Comparison of ENCODE assay signal across 22 cellular contexts in genomic region chr16:75079346-75079926, GRCh38. TPM values are rescaled to one million over a fixed set of nuclear protein-coding genes. Genes with fewer than 3 reads are reported as not detected.
DNase-seq lines count a peak whose midpoint lies in the region; ATAC-seq, FAIRE-seq and TF ChIP-seq lines count a peak whose summit lies in the region.
"Had no signal": no experiment of that assay in that cellular context is flagged by ENCODE, and none has a peak within 500 bp of the region (broad histone marks: within the 10 kb centered on the region; RNA-seq: fewer than 3 reads in every experiment).

No MANE protein-coding gene starts in this region.

- H3K79me1 ChIP-seq in H1 (ENCODE audit: low read depth, low read length) = peaks cover 12% of the 10 kb centered on the region

- H2BK120ac ChIP-seq in H1 (replicated peaks; ENCODE audit: low read depth, low read length) = no peak overlapping the region

- H3K4ac ChIP-seq in H1 (replicated peaks; ENCODE audit: insufficient read length, low read depth, low read length) = no peak overlapping the region

- H4K91ac ChIP-seq in H1 (replicated peaks; ENCODE audit: insufficient read length, low read length) = no peak overlapping the region

- POLR2A ChIA-PET in H1 (lab: Charles Lee; ENCODE audit: partially characterized antibody) = interaction anchor here (1.0 kb wide), 1 partner anchor 9 kb away, joined by 4 read pairs; no protein-coding TSS in a partner anchor

- no peak overlapping the region for H2BK12ac ChIP-seq in H1 (ENCODE audit: low read depth, low read length)

- TF ChIP-seq POLR2A in H1 (IDR thresholded peaks at IDR 0.05; ENCODE audit: control extremely low read depth in 1 of 2, low read depth in 2 of 2, low read length in 2 of 2) (no peak), right lobe of liver (IDR thresholded peaks at IDR 0.05) (no peak), heart left ventricle (IDR thresholded peaks at IDR 0.05) (no peak)

- H4K5ac ChIP-seq in H1 (ENCODE audit: insufficient read length, low read depth, low read length) = no peak overlapping the region

- intact Hi-C loops in right lobe of liver (cut with DNase I) = no loop called here
- intact Hi-C loops in heart left ventricle (cut with DNase I) = no loop called here

- H3K23ac ChIP-seq in H1 (ENCODE audit: insufficient read length) = no peak overlapping the region

- no peak overlapping the region for H2AFZ ChIP-seq in H1 (ENCODE audit: low read length)

- ATAC-seq in right lobe of liver (peak; percentile 49 to 73 (median 66)), heart left ventricle (no peak)

- peak overlapping the region; percentile 16; the same call in 1 of the 2 replicates for H2AK5ac ChIP-seq in H1 (ENCODE audit: low read depth, low read length)

- H3K36me3 ChIP-seq in BLaER1 treated with 17β-estradiol and CSF1 and Interleukin-3, amounts not matched to agents 10 nM and 100 nM = peaks cover 0 to 29% (median 5%) of the 10 kb centered on the region in 11 experiments; a peak in 9 of 22 replicates
- H3K36me3 ChIP-seq in H1 (ENCODE audit: control insufficient read depth in 2 of 4, insufficient read depth in 4 of 4, low read length in 3 of 4) (no peaks in the 10 kb centered on the region; a peak in 2 of 8 replicates), right lobe of liver (no peaks in the 10 kb centered on the region), heart left ventricle (no peaks in the 10 kb centered on the region)
- H3K36me3 ChIP-seq: MG63, Peyer's patch had no signal

- peaks cover 0 to 15% (median 0%) of the 10 kb centered on the region in 11 experiments; a peak in 8 of 22 replicates for H3K9me3 ChIP-seq in BLaER1 treated with 17β-estradiol and CSF1 and Interleukin-3, amounts not matched to agents 10 nM and 100 nM (replicated peaks in 1 of 11)
- no peaks in the 10 kb centered on the region for H3K9me3 ChIP-seq in H1 (ENCODE audit: insufficient read depth in 2 of 2, low read depth in 1 of 2, low read length in 1 of 2)
- H3K9me3 ChIP-seq in right lobe of liver = no peaks in the 10 kb centered on the region
- H3K9me3 ChIP-seq in heart left ventricle = peaks cover 0 to 3% (median 0%) of the 10 kb centered on the region in 12 donors
- H3K9me3 ChIP-seq: MG63, Peyer's patch, SJSA1 had no signal

- H3K18ac ChIP-seq in H1 (ENCODE audit: extremely low read depth, low read length) = no peak overlapping the region

- 0 out of 2 replicates have a peak overlapping the region, but pooled peaks have one; percentile 92 for H2BK15ac ChIP-seq in H1 (ENCODE audit: low read length)

- no peak for FAIRE-seq in H1 (lab: Jason Lieb, UNC)

- H3K56ac ChIP-seq in H1 (replicated peaks; ENCODE audit: insufficient read length, low read depth, low read length) = no peak overlapping the region

- H2BK5ac ChIP-seq in H1 (ENCODE audit: low read depth, low read length) = no peak overlapping the region

- TF ChIP-seq EP300 in H1 (IDR thresholded peaks at IDR 0.05; ENCODE audit: borderline replicate concordance in 1 of 2, low read depth in 2 of 2, low read length in 2 of 2) = no peak

- CTCF ChIA-PET in H1 (lab: Charles Lee; ENCODE audit: partially characterized antibody) = interaction anchor here (0.7 to 2.8 kb wide), 4 partner anchors 10 to 42 kb away, joined by 3 to 10 read pairs (median 6); no protein-coding TSS in a partner anchor

- no peak overlapping the region for H4K8ac ChIP-seq in H1 (ENCODE audit: extremely low read depth, insufficient read depth, low read length)

- H3K9ac ChIP-seq in BLaER1 treated with 17β-estradiol and CSF1 and Interleukin-3, amounts not matched to agents 10 nM and 100 nM = no peak overlapping the region
- no peak overlapping the region for H3K9ac ChIP-seq in H1 (replicated peaks in 1 of 4; ENCODE audit: extremely low read depth in 1 of 4, low read depth in 3 of 4, low read length in 3 of 4)

- WGBS in H1 (ENCODE audit: extremely low coverage in 1 of 2, insufficient coverage in 1 of 2, insufficient read length in 1 of 2, insufficient replicate concordance in 2 of 2, low coverage in 1 of 2, low lambda C conversion rate in 2 of 2, missing lambda C conversion rate in 1 of 2), 2 experiments = 93% methylated on average over 7 of the region's 7 CpGs; no CpG with 5 or more reads in 1 of the 2 experiments
- 81% methylated on average over 6 of the region's 7 CpGs for WGBS in right lobe of liver (ENCODE audit: insufficient coverage, low coverage, low lambda C conversion rate, missing lambda C conversion rate)
- 93 to 98% (median 96%) methylated on average over 7 of the region's 7 CpGs for WGBS in heart left ventricle, 4 donors

- peaks cover 0 to 92% of the 10 kb centered on the region in 2 experiments; a peak in 3 of 4 replicates for H3K79me2 ChIP-seq in H1 (ENCODE audit: control insufficient read depth in 1 of 2, insufficient read depth in 2 of 2, low read length in 2 of 2)

- H3K4me1 ChIP-seq in BLaER1 treated with 17β-estradiol and CSF1 and Interleukin-3, amounts not matched to agents 10 nM and 100 nM = peaks cover 54 to 100% (median 97%) of the 10 kb centered on the region in 10 experiments
- H3K4me1 ChIP-seq in H1 (replicated peaks in 1 of 4; ENCODE audit: control insufficient read depth in 3 of 4, insufficient read depth in 4 of 4, low read length in 3 of 4) (peaks cover 0 to 15% (median 11%) of the 10 kb centered on the region in 4 experiments; a peak in 6 of 7 replicates), right lobe of liver (peaks cover 0 to 25% (median 11%) of the 10 kb centered on the region in 4 donors), heart left ventricle (peaks cover 0 to 56% (median 21%) of the 10 kb centered on the region in 12 donors)
- H3K4me1 ChIP-seq: SJSA1 had no signal

- no peak for TF ChIP-seq CTCF in H1 (IDR thresholded peaks at IDR 0.05; ENCODE audit: control extremely low read depth in 1 of 3, insufficient read depth in 1 of 3, low read depth in 1 of 3, low read length in 3 of 3)
- TF ChIP-seq CTCF in right lobe of liver (IDR thresholded peaks at IDR 0.05) = no peak
- no peak for TF ChIP-seq CTCF in heart left ventricle (IDR thresholded peaks at IDR 0.05)

- peaks cover 10 to 70% (median 45%) of the 10 kb centered on the region in 11 experiments; a peak in 21 of 22 replicates for H4K20me1 ChIP-seq in BLaER1 treated with 17β-estradiol and CSF1 and Interleukin-3, amounts not matched to agents 10 nM and 100 nM
- H4K20me1 ChIP-seq in H1 (replicated peaks in 1 of 2; ENCODE audit: control insufficient read depth in 1 of 2, insufficient read depth in 2 of 2, low read length in 2 of 2) = peaks cover 2 to 17% of the 10 kb centered on the region in 2 experiments

- no peaks in the 10 kb centered on the region for H3K27me3 ChIP-seq in BLaER1 treated with 17β-estradiol and CSF1 and Interleukin-3, amounts not matched to agents 10 nM and 100 nM
- H3K27me3 ChIP-seq in H1 (replicated peaks in 1 of 4; ENCODE audit: control insufficient read depth in 3 of 4, extremely low read depth in 1 of 4, insufficient read depth in 3 of 4, low read length in 3 of 4) (no peaks in the 10 kb centered on the region), right lobe of liver (no peaks in the 10 kb centered on the region), heart left ventricle (no peaks in the 10 kb centered on the region)
- H3K27me3 ChIP-seq: MG63, Peyer's patch, SJSA1 had no signal

- H3K23me2 ChIP-seq in H1 (ENCODE audit: low read depth, low read length) = no peaks in the 10 kb centered on the region

- DNase-seq in LHCN-M2 (ENCODE audit: low read depth) (peak; percentile 41), H1 (ENCODE audit: low read depth in 1 of 2, low spot score in 2 of 2) (no peak), right lobe of liver (peak in 2 of 3 donors; percentile 73 to 82), HCEC 1CT (no peak), heart left ventricle (no peak), NCI-H774 (lab: John Stamatoyannopoulos, UW) (no peak)
- no peak for DNase-seq in activated CD4-positive, alpha-beta T cell treated with anti-CD3 and anti-CD28 coated beads, Interleukin-2, amount 50 U/mL, for 1 hour
- DNase-seq: DMS79; H7; Karpas-422; NCI-H1048; NCI-H1436; NCI-H2029 treated with DMSO at 0.1 percent for 48 hours; NCI-H2171; NCI-H446; NCI-H69; NK-92 treated with Interleukin-12 subunit alpha and Interleukin-12 subunit beta, amount 100 ng/mL, for 24 hours; Peyer's patch had no signal

- no peak overlapping the region for H3K14ac ChIP-seq in H1 (ENCODE audit: insufficient read length)

- TF ChIP-seq RAD21 in H1 (IDR thresholded peaks at IDR 0.05 in 1 of 2, conservative IDR thresholded peaks at IDR 0.05 in 1 of 2; ENCODE audit: low read depth in 2 of 2, low read length in 2 of 2) = no peak

- peak overlapping the region in 9 of 11 experiments; percentile 80 to 96 (median 84); a peak in 16 of 22 replicates for H3K4me2 ChIP-seq in BLaER1 treated with 17β-estradiol and CSF1 and Interleukin-3, amounts not matched to agents 10 nM and 100 nM
- peak overlapping the region in 1 of 2 experiments; percentile 35; a peak in 1 of 4 replicates for H3K4me2 ChIP-seq in H1 (ENCODE audit: insufficient read depth in 1 of 2, low read depth in 2 of 2, low read length in 2 of 2)

- H3K4me3 ChIP-seq in BLaER1 treated with 17β-estradiol and CSF1 and Interleukin-3, amounts not matched to agents 10 nM and 100 nM = no peak overlapping the region
- H3K4me3 ChIP-seq in H1 (ENCODE audit: extremely low read depth in 1 of 4, insufficient read depth in 2 of 4, low read depth in 3 of 4, low read length in 4 of 4) (no peak overlapping the region), right lobe of liver (no peak overlapping the region), heart left ventricle (no peak overlapping the region)
- H3K4me3 ChIP-seq: MG63, Peyer's patch, SJSA1 had no signal

- 0 out of 2 replicates have a peak overlapping the region, but pooled peaks have one; percentile 13 for H2BK20ac ChIP-seq in H1 (ENCODE audit: low read length)

- peak overlapping the region in 8 of 11 experiments; percentile 4 to 84 (median 40); a peak in 10 of 22 replicates for H3K27ac ChIP-seq in BLaER1 treated with 17β-estradiol and CSF1 and Interleukin-3, amounts not matched to agents 10 nM and 100 nM
- H3K27ac ChIP-seq in H1 (ENCODE audit: low read depth, low read length) (no peak overlapping the region), right lobe of liver (peak overlapping the region in 1 of 3 donors; percentile 46), heart left ventricle (no peak overlapping the region)
- H3K27ac ChIP-seq: Peyer's patch, SJSA1 had no signal

RNA-seq across cellular contexts. Expression of gene LDHD, which starts 37.1 kb away (rescaled TPM):
- 0.11 TPM in 1 of 2 replicates, not detected in the other for total RNA-seq in LHCN-M2 (2014; rRNA removed)
- polyA plus RNA-seq in LHCN-M2 (2012) = 0.13 TPM
- total RNA-seq in H1 (2021; fragmentation: NEBNext Ultra II Directional; extraction: Animal tissue kit (Norgen Biotek cat#: 25700)) = 14.7 and 14.9 TPM in 2 replicates
- 18.2 and 43.1 TPM in 2 replicates for polyA plus RNA-seq in H1 (2011; rRNA removed)
- polyA plus RNA-seq in H1 (2011; cell fraction: cytosol; rRNA removed) = 35.2 TPM
- polyA plus RNA-seq in H1 (2011; cell fraction: nucleus; rRNA removed) = 71.5 TPM
- polyA plus RNA-seq in H1 (2012, experiment 1 of 2) = 7.7 to 14.3 TPM (median 11.1 TPM) in 4 replicates
- 8.7 TPM for polyA plus RNA-seq in H1 (2012, experiment 2 of 2)
- polyA plus RNA-seq in H1 (2013, experiment 1 of 2) = 1.8 TPM
- 1.2 TPM for polyA plus RNA-seq in H1 (2013, experiment 2 of 2)
- polyA minus RNA-seq in H1 (2011; rRNA and poly(A)+ RNA removed) = 6.8 and 8.6 TPM in 2 replicates
- 18.0 TPM for polyA minus RNA-seq in H1 (2011; cell fraction: cytosol; rRNA and poly(A)+ RNA removed)
- 38.5 TPM for polyA minus RNA-seq in H1 (2011; cell fraction: nucleus; rRNA and poly(A)+ RNA removed)
- total RNA-seq in right lobe of liver = 10 to 100 TPM; 62.9 to 98.5 (median 90.2) TPM
- 100 to 1,000 TPM in 3 of 9 donors, 10 to 100 TPM in 6; 56.4 to 185 (median 90.6) TPM for total RNA-seq in heart left ventricle
- 100 to 1,000 TPM in 1 of 2 donors, 10 to 100 TPM in 1; 49.0 to 104 TPM for polyA plus RNA-seq in heart left ventricle
- total RNA-seq: A673 had no signal

Comparison
In these comparisons a context has a peak if more than half of its experiments do, and no peak if none do; other contexts are left out.
1. H3K27ac ChIP-seq: peak in BLaER1 treated with 17β-estradiol and CSF1 and Interleukin-3, amounts not matched to agents 10 nM and 100 nM (8 of 11); none in H1 (single experiment) and heart left ventricle (0 of 12).
2. DNase-seq: peak in LHCN-M2 (single experiment) and right lobe of liver (2 of 3); none in H1 (0 of 2), HCEC 1CT (single experiment), activated CD4-positive, alpha-beta T cell treated with anti-CD3 and anti-CD28 coated beads, Interleukin-2, amount 50 U/mL, for 1 hour (single experiment), heart left ventricle (0 of 5) and NCI-H774 (single experiment).
3. ATAC-seq: peak in right lobe of liver (4 of 4); none in heart left ventricle (0 of 4).
4. RNA of gene LDHD, which starts 37.1 kb away (total RNA-seq): 62.9 to 98.5 TPM in right lobe of liver, 56.4 to 185 TPM in heart left ventricle and 14.7 to 14.9 TPM in H1; 0.11 TPM in LHCN-M2; every median in the first group is over 10 times any median in the second.